Comparison of ENCODE assay signal across 23 cellular contexts in the genomic region with DNA sequence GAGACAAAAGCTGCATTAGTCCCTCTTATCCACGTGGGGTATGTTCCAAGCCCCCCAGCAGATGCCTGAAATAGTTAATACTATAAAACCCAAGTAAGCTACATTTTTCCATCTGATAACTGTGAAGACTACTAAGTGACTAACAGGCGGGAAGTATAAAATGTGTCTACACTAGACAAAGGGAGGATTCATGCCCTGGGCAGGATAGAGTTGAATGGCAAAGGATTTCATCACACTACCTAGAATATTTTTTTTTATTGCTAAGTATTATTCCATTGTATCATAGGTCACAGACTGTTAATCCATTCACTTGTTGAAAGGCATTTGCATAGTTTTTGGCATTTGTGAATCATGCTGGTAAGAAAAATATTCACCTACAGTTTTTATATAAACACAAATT. TPM values are rescaled to one million over a fixed set of nuclear protein-coding genes. Genes with fewer than 3 reads are reported as not detected.
"Had no signal": no experiment of that assay in that cellular context is flagged by ENCODE, and none has a peak within 500 bp of the region (broad histone marks: within the 10 kb centered on the region; RNA-seq: fewer than 3 reads in every experiment).

No MANE protein-coding gene starts in this region.

- H3K9me3 Mint-ChIP-seq: activated CD4-positive, alpha-beta memory T cell treated with anti-CD3 and anti-CD28 coated beads, Interleukin-2, amount 10 ng/mL, durations not matched to agents 7 days and 5 days had no signal

- H3K4me1 Mint-ChIP-seq: activated CD4-positive, alpha-beta memory T cell treated with anti-CD3 and anti-CD28 coated beads, Interleukin-2, amount 10 ng/mL, durations not matched to agents 7 days and 5 days; activated naive CD8-positive, alpha-beta T cell treated with anti-CD3 and anti-CD28 coated beads, Interleukin-2, amount 10 ng/mL, durations not matched to agents 7 days and 5 days had no signal

- H3K27me3 ChIP-seq: adrenal gland, SJCRH30 had no signal

- H3K4me1 ChIP-seq: adrenal gland, SJCRH30 had no signal

- DNase-seq: activated CD4-positive, alpha-beta memory T cell treated with anti-CD3 and anti-CD28 coated beads, Interleukin-2, amount 10 ng/mL, durations not matched to agents 7 days and 5 days; activated CD4-positive, alpha-beta T cell treated with anti-CD3 and anti-CD28 coated beads, Interleukin-2, amount 50 U/mL, for 1 hour; activated CD4-positive, CD25-positive, alpha-beta regulatory T cell; activated CD8-positive, alpha-beta memory T cell treated with anti-CD3 and anti-CD28 coated beads, Interleukin-2, amount 50 U/mL, for 4 hours; activated naive CD4-positive, alpha-beta T cell treated with anti-CD3 and anti-CD28 coated beads, Interleukin-2, amount 50 U/mL, for 16 hours; activated naive CD8-positive, alpha-beta T cell treated with anti-CD3 and anti-CD28 coated beads, Interleukin-2, amount 10 ng/mL, durations not matched to agents 7 days and 5 days; adrenal gland; anterior cingulate cortex; caudate nucleus; NCI-H1105 treated with DMSO at 0.1 percent for 48 hours; NCI-H146; NCI-H187 treated with DMSO at 0.1 percent for 48 hours; NCI-H2081 treated with DMSO at 0.1 percent for 48 hours; NCI-H446; NCI-H524; PC-9; SJCRH30; SK-N-SH; T-helper 1 cell had no signal

- H3K27me3 Mint-ChIP-seq: activated CD4-positive, alpha-beta memory T cell treated with anti-CD3 and anti-CD28 coated beads, Interleukin-2, amount 10 ng/mL, durations not matched to agents 7 days and 5 days had no signal

- H3K36me3 ChIP-seq: adrenal gland, SJCRH30 had no signal

- H3K9me3 ChIP-seq: adrenal gland, SJCRH30, SK-N-SH had no signal

- H3K36me3 Mint-ChIP-seq: activated naive CD8-positive, alpha-beta T cell treated with anti-CD3 and anti-CD28 coated beads, Interleukin-2, amount 10 ng/mL, durations not matched to agents 7 days and 5 days had no signal

- H3K27ac Mint-ChIP-seq: activated CD4-positive, alpha-beta memory T cell treated with anti-CD3 and anti-CD28 coated beads, Interleukin-2, amount 10 ng/mL, durations not matched to agents 7 days and 5 days; activated naive CD8-positive, alpha-beta T cell treated with anti-CD3 and anti-CD28 coated beads, Interleukin-2, amount 10 ng/mL, durations not matched to agents 7 days and 5 days had no signal

- H3K4me3 ChIP-seq: PC-9, SJCRH30 had no signal

- H3K4me3 Mint-ChIP-seq: activated CD4-positive, alpha-beta memory T cell treated with anti-CD3 and anti-CD28 coated beads, Interleukin-2, amount 10 ng/mL, durations not matched to agents 7 days and 5 days; activated naive CD8-positive, alpha-beta T cell treated with anti-CD3 and anti-CD28 coated beads, Interleukin-2, amount 10 ng/mL, durations not matched to agents 7 days and 5 days had no signal

RNA-seq across cellular contexts. Expression of a gene that starts 26.4 kb away (rescaled TPM):
- total RNA-seq: activated CD4-positive, alpha-beta memory T cell treated with anti-CD3 and anti-CD28 coated beads, Interleukin-2, amount 10 ng/mL, durations not matched to agents 7 days and 5 days; activated CD8-positive, alpha-beta memory T cell treated with anti-CD3 and anti-CD28 coated beads for 36 hours; activated naive CD8-positive, alpha-beta T cell treated with anti-CD3 and anti-CD28 coated beads, Interleukin-2, amount 10 ng/mL, durations not matched to agents 7 days and 5 days; cerebellum; PC-9; Right ventricle myocardium inferior; SJCRH30; T-helper 2 cell treated with Interferon-gamma antibody and Interleukin-4, amounts not matched to agents 100 ng/mL and 5 ng/mL, for 36 hours had no signal

RNA-seq across cellular contexts. Expression of a gene that starts 41.9 kb away (rescaled TPM):
- total RNA-seq: activated CD4-positive, alpha-beta memory T cell treated with anti-CD3 and anti-CD28 coated beads, Interleukin-2, amount 10 ng/mL, durations not matched to agents 7 days and 5 days; activated CD8-positive, alpha-beta memory T cell treated with anti-CD3 and anti-CD28 coated beads for 36 hours; activated naive CD8-positive, alpha-beta T cell treated with anti-CD3 and anti-CD28 coated beads, Interleukin-2, amount 10 ng/mL, durations not matched to agents 7 days and 5 days; cerebellum; Right ventricle myocardium inferior; T-helper 2 cell treated with Interferon-gamma antibody and Interleukin-4, amounts not matched to agents 100 ng/mL and 5 ng/mL, for 36 hours had no signal
